ENCODE assay signal across 15 cellular contexts in genomic region chr14:71733210-71733883, GRCh38.
DNase-seq lines count a peak whose midpoint lies in the region; ATAC-seq and TF ChIP-seq lines count a peak whose summit lies in the region.
"Had no signal": no experiment of that assay in that cellular context is flagged by ENCODE, and none has a peak within 500 bp of the region (broad histone marks: within the 10 kb centered on the region; RNA-seq: fewer than 3 reads in every experiment).

No MANE protein-coding gene starts in this region.

- intact Hi-C loops in PC-9 (cut with micrococcal nuclease; ENCODE audit: unreplicated experiment) = no loop called here

- TF ChIP-seq CTCF in PC-9 (conservative IDR thresholded peaks at IDR 0.05) = no peak

- no peaks in the 10 kb centered on the region for H3K9me2 ChIP-seq in PC-9 (ENCODE audit: insufficient read depth)

- H3K9ac ChIP-seq in adipocyte (ENCODE audit: low read length) = peak overlapping the region; percentile 37

- H3K9me3 ChIP-seq in adipocyte (ENCODE audit: control insufficient read depth, low read length) (no peaks in the 10 kb centered on the region), PC-9 (ENCODE audit: insufficient read depth, low read depth) (no peaks in the 10 kb centered on the region)

- no peak overlapping the region for H3K27ac ChIP-seq in PC-9
- H3K27ac ChIP-seq: C4-2B had no signal

- H3K4me3 ChIP-seq in adipocyte (ENCODE audit: low read length) = no peak overlapping the region
- no peak overlapping the region for H3K4me3 ChIP-seq in PC-9

- H3K27me3 ChIP-seq in adipocyte (replicated peaks; ENCODE audit: control insufficient read depth, insufficient read depth, low read length) (no peaks in the 10 kb centered on the region), PC-9 (ENCODE audit: insufficient read depth, low read depth) (no peaks in the 10 kb centered on the region)

- CTCF ChIA-PET in PC-9 (lab: Charles Lee) = interaction anchor here (0.7 kb wide), 1 partner anchor 259 kb away, joined by 3 read pairs; no protein-coding TSS in a partner anchor

- no peaks in the 10 kb centered on the region for H4K20me1 ChIP-seq in PC-9 (ENCODE audit: insufficient read depth)

- POLR2A ChIA-PET in PC-9 (lab: Charles Lee; ENCODE audit: unreplicated experiment) = no interaction called here

- H2AFZ ChIP-seq in PC-9 = no peak overlapping the region

- BruUV-seq in PC-9 (replicated peaks; lab: Mats Ljungman, UMichigan) = no TSS peak

- peak; percentile 36 for DNase-seq in GM04504 (ENCODE audit: low read depth)
- peak; percentile 66 for DNase-seq in adipocyte (ENCODE audit: low read depth)
- DNase-seq in fibroblast of peridontal ligament (ENCODE audit: extremely low read depth) = peak; percentile 69
- peak; percentile 45 for DNase-seq in stromal cell of bone marrow (ENCODE audit: low read depth)
- DNase-seq in left lobe of liver (ENCODE audit: low spot score) = no peak
- DNase-seq in activated CD4-positive, alpha-beta T cell treated with anti-CD3 and anti-CD28 coated beads for 48 hours = no peak
- DNase-seq in PC-9 = no peak
- DNase-seq: DMS53; HCEC 1CT; immature natural killer cell; NCI-H1092 treated with DMSO at 0.1 percent for 48 hours; stimulated activated naive B cell treated with anti-CD40 and anti-IgM and Interleukin-4, amounts not matched to agents 10 μg/mL and 1 μg/mL and 100 μg/mL, for 72 hours; T1000 had no signal

- no peak for ATAC-seq in left lobe of liver
- ATAC-seq: HepG2; stimulated activated naive B cell treated with anti-CD40 and anti-IgM and Interleukin-4, amounts not matched to agents 10 μg/mL and 1 μg/mL and 100 μg/mL, for 72 hours had no signal

- peaks cover 11% of the 10 kb centered on the region for H3K4me1 ChIP-seq in adipocyte (ENCODE audit: control insufficient read depth, insufficient read depth, low read length)
- no peaks in the 10 kb centered on the region for H3K4me1 ChIP-seq in PC-9 (replicated peaks; ENCODE audit: insufficient read depth)

- no peak overlapping the region for H3K4me2 ChIP-seq in PC-9

- H3K36me3 ChIP-seq in adipocyte (ENCODE audit: control insufficient read depth, insufficient read depth, low read length, severe bottlenecking) (peaks cover 38% of the 10 kb centered on the region), PC-9 (ENCODE audit: low read depth) (peaks cover 44% of the 10 kb centered on the region)

- no peaks in the 10 kb centered on the region; the same call in 1 of the 2 replicates for H3F3A ChIP-seq in PC-9 (ENCODE audit: insufficient read depth, low read depth)

- no peaks in the 10 kb centered on the region for H3K79me2 ChIP-seq in PC-9 (ENCODE audit: low read depth)

Comparison
In these comparisons a context has a peak if more than half of its experiments do, and no peak if none do; other contexts are left out.
1. DNase-seq: peak in GM04504 (single experiment), adipocyte (single experiment), fibroblast of peridontal ligament (single experiment) and stromal cell of bone marrow (single experiment); none in left lobe of liver (single experiment), activated CD4-positive, alpha-beta T cell treated with anti-CD3 and anti-CD28 coated beads for 48 hours (single experiment) and PC-9 (0 of 2).